ENCODE assay signal across 1 cellular context in the genomic region with DNA sequence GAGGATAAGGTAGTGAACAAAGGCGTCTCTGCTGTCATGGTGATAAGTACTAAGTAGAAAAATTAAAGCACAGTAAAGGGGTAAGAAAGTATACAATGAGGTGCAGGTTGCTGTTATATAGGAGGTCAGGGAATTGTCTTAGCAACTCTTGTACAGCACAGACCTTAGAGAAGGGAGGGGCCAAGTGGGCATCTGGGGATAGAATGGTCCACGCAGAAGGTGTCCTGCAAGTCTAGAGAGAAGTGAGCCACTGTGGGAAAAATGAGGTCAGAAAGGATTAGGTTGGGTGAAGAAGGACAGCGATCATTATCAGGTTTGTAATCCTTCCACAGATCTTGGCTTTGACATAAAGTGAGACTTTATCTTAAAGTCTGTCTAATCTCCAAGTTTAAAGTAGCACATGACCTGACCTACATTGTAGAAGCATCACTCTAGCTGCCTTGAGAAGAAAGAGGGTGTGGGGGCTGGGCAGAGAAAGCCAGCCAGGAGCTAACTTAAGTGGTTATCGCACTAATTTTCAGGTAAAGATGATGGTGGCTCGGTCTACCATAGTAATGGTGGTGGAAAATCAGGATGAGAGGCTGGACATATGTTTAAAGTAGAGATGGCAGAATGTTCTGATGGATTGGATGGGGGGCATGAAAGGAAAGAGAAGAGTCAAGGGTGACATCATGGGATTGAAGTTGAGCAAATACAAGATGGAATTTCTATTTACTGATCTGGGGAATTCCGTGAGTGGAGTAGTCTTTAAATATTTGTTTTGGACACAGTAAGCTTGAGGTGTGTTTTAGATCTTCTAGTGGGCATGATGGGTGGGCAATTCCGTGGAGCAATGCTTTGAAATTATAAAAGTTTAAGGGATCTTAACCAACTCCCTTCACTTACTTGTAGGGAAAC.
TF ChIP-seq lines count a peak whose summit lies in the region.

No MANE protein-coding gene starts in this region.

TF ChIP-seq in HepG2, 621 proteins besides CTCF, POLR2A, EP300 and RAD21 (continued from another document and continues in another):
- TF ChIP-seq, protein P1, sequence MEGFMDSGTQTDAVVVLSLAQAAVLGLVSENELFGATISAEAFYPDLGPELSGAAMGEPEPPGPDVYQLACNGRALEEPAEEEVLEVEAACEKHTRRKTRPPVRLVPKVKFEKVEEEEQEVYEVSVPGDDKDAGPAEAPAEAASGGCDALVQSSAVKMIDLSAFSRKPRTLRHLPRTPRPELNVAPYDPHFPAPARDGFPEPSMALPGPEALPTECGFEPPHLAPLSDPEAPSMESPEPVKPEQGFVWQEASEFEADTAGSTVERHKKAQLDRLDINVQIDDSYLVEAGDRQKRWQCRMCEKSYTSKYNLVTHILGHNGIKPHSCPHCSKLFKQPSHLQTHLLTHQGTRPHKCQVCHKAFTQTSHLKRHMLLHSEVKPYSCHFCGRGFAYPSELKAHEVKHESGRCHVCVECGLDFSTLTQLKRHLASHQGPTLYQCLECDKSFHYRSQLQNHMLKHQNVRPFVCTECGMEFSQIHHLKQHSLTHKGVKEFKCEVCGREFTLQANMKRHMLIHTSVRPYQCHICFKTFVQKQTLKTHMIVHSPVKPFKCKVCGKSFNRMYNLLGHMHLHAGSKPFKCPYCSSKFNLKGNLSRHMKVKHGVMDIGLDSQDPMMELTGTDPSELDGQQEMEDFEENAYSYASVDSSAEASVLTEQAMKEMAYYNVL (CRISPR knock-in tag; IDR thresholded peaks at IDR 0.05; ENCODE audit: borderline replicate concordance), result peak; percentile 91; the same call in 1 of the 2 replicates
- TF ChIP-seq MIER2 (CRISPR knock-in tag; IDR thresholded peaks at IDR 0.05), result 0 out of 2 replicates have a peak, but pooled peaks have one; percentile 14
- TF ChIP-seq ZNF549 (CRISPR knock-in tag; IDR thresholded peaks at IDR 0.05), result no peak
- TF ChIP-seq, protein P2, sequence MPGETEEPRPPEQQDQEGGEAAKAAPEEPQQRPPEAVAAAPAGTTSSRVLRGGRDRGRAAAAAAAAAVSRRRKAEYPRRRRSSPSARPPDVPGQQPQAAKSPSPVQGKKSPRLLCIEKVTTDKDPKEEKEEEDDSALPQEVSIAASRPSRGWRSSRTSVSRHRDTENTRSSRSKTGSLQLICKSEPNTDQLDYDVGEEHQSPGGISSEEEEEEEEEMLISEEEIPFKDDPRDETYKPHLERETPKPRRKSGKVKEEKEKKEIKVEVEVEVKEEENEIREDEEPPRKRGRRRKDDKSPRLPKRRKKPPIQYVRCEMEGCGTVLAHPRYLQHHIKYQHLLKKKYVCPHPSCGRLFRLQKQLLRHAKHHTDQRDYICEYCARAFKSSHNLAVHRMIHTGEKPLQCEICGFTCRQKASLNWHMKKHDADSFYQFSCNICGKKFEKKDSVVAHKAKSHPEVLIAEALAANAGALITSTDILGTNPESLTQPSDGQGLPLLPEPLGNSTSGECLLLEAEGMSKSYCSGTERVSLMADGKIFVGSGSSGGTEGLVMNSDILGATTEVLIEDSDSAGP (CRISPR knock-in tag; IDR thresholded peaks at IDR 0.05; ENCODE audit: borderline replicate concordance), result no peak
- TF ChIP-seq ZNF83 (CRISPR knock-in tag; IDR thresholded peaks at IDR 0.05; ENCODE audit: borderline replicate concordance), result no peak
- TF ChIP-seq, protein P3, sequence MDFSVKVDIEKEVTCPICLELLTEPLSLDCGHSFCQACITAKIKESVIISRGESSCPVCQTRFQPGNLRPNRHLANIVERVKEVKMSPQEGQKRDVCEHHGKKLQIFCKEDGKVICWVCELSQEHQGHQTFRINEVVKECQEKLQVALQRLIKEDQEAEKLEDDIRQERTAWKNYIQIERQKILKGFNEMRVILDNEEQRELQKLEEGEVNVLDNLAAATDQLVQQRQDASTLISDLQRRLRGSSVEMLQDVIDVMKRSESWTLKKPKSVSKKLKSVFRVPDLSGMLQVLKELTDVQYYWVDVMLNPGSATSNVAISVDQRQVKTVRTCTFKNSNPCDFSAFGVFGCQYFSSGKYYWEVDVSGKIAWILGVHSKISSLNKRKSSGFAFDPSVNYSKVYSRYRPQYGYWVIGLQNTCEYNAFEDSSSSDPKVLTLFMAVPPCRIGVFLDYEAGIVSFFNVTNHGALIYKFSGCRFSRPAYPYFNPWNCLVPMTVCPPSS (IDR thresholded peaks at IDR 0.05), result no peak
- no peak for TF ChIP-seq HNRNPL (IDR thresholded peaks at IDR 0.05; ENCODE audit: low read depth, low read length)
- TF ChIP-seq SMAD3 (CRISPR knock-in tag; IDR thresholded peaks at IDR 0.05), result 0 out of 2 replicates have a peak, but pooled peaks have one; percentile 60
- TF ChIP-seq ZNF44 (CRISPR knock-in tag; IDR thresholded peaks at IDR 0.05), result no peak
- TF ChIP-seq HOXA5 (CRISPR knock-in tag; IDR thresholded peaks at IDR 0.05), result peak; percentile 79
- no peak for TF ChIP-seq NFRKB (IDR thresholded peaks at IDR 0.05)
- TF ChIP-seq, protein P4, sequence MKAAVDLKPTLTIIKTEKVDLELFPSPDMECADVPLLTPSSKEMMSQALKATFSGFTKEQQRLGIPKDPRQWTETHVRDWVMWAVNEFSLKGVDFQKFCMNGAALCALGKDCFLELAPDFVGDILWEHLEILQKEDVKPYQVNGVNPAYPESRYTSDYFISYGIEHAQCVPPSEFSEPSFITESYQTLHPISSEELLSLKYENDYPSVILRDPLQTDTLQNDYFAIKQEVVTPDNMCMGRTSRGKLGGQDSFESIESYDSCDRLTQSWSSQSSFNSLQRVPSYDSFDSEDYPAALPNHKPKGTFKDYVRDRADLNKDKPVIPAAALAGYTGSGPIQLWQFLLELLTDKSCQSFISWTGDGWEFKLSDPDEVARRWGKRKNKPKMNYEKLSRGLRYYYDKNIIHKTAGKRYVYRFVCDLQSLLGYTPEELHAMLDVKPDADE (CRISPR knock-in tag; IDR thresholded peaks at IDR 0.05), result no peak
- no peak for TF ChIP-seq SNAI1 (CRISPR knock-in tag; IDR thresholded peaks at IDR 0.05; ENCODE audit: borderline replicate concordance)
- TF ChIP-seq, protein P5, sequence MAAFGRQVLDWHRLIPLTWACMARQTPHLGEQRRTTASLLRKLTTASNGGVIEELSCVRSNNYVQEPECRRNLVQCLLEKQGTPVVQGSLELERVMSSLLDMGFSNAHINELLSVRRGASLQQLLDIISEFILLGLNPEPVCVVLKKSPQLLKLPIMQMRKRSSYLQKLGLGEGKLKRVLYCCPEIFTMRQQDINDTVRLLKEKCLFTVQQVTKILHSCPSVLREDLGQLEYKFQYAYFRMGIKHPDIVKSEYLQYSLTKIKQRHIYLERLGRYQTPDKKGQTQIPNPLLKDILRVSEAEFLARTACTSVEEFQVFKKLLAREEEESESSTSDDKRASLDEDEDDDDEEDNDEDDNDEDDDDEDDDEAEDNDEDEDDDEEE (CRISPR knock-in tag; IDR thresholded peaks at IDR 0.05), result no peak
- TF ChIP-seq DR1 (CRISPR knock-in tag; IDR thresholded peaks at IDR 0.05), result no peak
- TF ChIP-seq ZSCAN20 (CRISPR knock-in tag; IDR thresholded peaks at IDR 0.05; ENCODE audit: borderline replicate concordance), result no peak
- TF ChIP-seq, protein P6, sequence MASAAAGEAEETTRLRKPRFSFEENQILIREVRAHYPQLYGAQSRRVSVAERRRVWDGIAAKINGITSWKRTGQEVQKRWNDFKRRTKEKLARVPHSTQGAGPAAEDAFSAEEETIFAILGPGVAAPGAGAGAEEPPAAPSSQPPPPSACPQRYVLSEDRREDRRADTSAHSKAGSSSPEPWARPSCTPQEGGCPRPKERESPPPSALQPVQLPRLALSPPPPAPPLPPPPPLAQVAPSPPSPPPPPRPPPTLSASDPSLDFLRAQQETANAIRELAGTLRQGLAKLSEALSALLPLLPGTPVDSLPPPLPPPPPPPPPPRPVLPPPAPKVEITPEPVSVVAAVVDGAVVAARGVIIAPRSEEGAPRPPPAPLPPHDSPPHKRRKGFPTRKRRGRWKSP (CRISPR knock-in tag; IDR thresholded peaks at IDR 0.05), result no peak
- no peak for TF ChIP-seq ZNF234 (CRISPR knock-in tag; conservative IDR thresholded peaks at IDR 0.05)
- TF ChIP-seq ZNF577 (CRISPR knock-in tag; IDR thresholded peaks at IDR 0.05; ENCODE audit: borderline replicate concordance, low read depth), result no peak
- no peak for TF ChIP-seq ZNF546 (CRISPR knock-in tag; conservative IDR thresholded peaks at IDR 0.05)
- no peak for TF ChIP-seq ZNF34 (CRISPR knock-in tag; IDR thresholded peaks at IDR 0.05; ENCODE audit: borderline replicate concordance)
- no peak for TF ChIP-seq SUZ12 (IDR thresholded peaks at IDR 0.05; ENCODE audit: low read depth, low read length)
- TF ChIP-seq BRCA1 (CRISPR knock-in tag; IDR thresholded peaks at IDR 0.05), result no peak
- TF ChIP-seq, protein P7, sequence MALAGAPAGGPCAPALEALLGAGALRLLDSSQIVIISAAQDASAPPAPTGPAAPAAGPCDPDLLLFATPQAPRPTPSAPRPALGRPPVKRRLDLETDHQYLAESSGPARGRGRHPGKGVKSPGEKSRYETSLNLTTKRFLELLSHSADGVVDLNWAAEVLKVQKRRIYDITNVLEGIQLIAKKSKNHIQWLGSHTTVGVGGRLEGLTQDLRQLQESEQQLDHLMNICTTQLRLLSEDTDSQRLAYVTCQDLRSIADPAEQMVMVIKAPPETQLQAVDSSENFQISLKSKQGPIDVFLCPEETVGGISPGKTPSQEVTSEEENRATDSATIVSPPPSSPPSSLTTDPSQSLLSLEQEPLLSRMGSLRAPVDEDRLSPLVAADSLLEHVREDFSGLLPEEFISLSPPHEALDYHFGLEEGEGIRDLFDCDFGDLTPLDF (CRISPR knock-in tag; IDR thresholded peaks at IDR 0.05), result no peak
- no peak for TF ChIP-seq ZNF547 (CRISPR knock-in tag; IDR thresholded peaks at IDR 0.05)
- no peak for TF ChIP-seq EED (CRISPR knock-in tag; IDR thresholded peaks at IDR 0.05)
- 0 out of 2 replicates have a peak, but pooled peaks have one; percentile 22 for TF ChIP-seq KDM4B (CRISPR knock-in tag; IDR thresholded peaks at IDR 0.05)
- peak; percentile 92 for TF ChIP-seq HDAC2 (CRISPR knock-in tag; IDR thresholded peaks at IDR 0.05)
- TF ChIP-seq, protein P8, sequence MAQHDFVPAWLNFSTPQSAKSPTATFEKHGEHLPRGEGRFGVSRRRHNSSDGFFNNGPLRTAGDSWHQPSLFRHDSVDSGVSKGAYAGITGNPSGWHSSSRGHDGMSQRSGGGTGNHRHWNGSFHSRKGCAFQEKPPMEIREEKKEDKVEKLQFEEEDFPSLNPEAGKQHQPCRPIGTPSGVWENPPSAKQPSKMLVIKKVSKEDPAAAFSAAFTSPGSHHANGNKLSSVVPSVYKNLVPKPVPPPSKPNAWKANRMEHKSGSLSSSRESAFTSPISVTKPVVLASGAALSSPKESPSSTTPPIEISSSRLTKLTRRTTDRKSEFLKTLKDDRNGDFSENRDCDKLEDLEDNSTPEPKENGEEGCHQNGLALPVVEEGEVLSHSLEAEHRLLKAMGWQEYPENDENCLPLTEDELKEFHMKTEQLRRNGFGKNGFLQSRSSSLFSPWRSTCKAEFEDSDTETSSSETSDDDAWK (CRISPR knock-in tag; IDR thresholded peaks at IDR 0.05), result no peak
- TF ChIP-seq, protein P9, sequence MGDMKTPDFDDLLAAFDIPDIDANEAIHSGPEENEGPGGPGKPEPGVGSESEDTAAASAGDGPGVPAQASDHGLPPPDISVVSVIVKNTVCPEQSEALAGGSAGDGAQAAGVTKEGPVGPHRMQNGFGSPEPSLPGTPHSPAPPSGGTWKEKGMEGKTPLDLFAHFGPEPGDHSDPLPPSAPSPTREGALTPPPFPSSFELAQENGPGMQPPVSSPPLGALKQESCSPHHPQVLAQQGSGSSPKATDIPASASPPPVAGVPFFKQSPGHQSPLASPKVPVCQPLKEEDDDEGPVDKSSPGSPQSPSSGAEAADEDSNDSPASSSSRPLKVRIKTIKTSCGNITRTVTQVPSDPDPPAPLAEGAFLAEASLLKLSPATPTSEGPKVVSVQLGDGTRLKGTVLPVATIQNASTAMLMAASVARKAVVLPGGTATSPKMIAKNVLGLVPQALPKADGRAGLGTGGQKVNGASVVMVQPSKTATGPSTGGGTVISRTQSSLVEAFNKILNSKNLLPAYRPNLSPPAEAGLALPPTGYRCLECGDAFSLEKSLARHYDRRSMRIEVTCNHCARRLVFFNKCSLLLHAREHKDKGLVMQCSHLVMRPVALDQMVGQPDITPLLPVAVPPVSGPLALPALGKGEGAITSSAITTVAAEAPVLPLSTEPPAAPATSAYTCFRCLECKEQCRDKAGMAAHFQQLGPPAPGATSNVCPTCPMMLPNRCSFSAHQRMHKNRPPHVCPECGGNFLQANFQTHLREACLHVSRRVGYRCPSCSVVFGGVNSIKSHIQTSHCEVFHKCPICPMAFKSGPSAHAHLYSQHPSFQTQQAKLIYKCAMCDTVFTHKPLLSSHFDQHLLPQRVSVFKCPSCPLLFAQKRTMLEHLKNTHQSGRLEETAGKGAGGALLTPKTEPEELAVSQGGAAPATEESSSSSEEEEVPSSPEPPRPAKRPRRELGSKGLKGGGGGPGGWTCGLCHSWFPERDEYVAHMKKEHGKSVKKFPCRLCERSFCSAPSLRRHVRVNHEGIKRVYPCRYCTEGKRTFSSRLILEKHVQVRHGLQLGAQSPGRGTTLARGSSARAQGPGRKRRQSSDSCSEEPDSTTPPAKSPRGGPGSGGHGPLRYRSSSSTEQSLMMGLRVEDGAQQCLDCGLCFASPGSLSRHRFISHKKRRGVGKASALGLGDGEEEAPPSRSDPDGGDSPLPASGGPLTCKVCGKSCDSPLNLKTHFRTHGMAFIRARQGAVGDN (CRISPR knock-in tag; IDR thresholded peaks at IDR 0.05), result no peak
- no peak for TF ChIP-seq NR3C1 (CRISPR knock-in tag; IDR thresholded peaks at IDR 0.05)
- TF ChIP-seq, protein P10, sequence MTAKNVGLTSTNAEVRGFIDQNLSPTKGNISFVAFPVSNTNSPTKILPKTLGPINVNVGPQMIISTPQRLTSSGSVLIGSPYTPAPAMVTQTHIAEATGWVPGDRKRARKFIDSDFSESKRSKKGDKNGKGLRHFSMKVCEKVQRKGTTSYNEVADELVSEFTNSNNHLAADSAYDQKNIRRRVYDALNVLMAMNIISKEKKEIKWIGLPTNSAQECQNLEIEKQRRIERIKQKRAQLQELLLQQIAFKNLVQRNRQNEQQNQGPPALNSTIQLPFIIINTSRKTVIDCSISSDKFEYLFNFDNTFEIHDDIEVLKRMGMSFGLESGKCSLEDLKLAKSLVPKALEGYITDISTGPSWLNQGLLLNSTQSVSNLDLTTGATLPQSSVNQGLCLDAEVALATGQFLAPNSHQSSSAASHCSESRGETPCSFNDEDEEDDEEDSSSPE (CRISPR knock-in tag; IDR thresholded peaks at IDR 0.05), result no peak
- TF ChIP-seq ZNF816 (CRISPR knock-in tag; IDR thresholded peaks at IDR 0.05; ENCODE audit: borderline replicate concordance), result no peak
- TF ChIP-seq SP1 (IDR thresholded peaks at IDR 0.05), result no peak
- no peak for TF ChIP-seq SP1 (CRISPR knock-in tag; IDR thresholded peaks at IDR 0.05)
- no peak for TF ChIP-seq CENPX (CRISPR knock-in tag; IDR thresholded peaks at IDR 0.05)
- TF ChIP-seq AGO2 (optimal IDR thresholded peaks at IDR 0.05; ENCODE audit: low read depth, low read length), result no peak
- TF ChIP-seq ZNF354B (CRISPR knock-in tag; IDR thresholded peaks at IDR 0.05), result no peak
- no peak for TF ChIP-seq GFI1 (CRISPR knock-in tag; IDR thresholded peaks at IDR 0.05; ENCODE audit: borderline replicate concordance)
